Comparison of ENCODE assay signal across 13 cellular contexts in the genomic region with DNA sequence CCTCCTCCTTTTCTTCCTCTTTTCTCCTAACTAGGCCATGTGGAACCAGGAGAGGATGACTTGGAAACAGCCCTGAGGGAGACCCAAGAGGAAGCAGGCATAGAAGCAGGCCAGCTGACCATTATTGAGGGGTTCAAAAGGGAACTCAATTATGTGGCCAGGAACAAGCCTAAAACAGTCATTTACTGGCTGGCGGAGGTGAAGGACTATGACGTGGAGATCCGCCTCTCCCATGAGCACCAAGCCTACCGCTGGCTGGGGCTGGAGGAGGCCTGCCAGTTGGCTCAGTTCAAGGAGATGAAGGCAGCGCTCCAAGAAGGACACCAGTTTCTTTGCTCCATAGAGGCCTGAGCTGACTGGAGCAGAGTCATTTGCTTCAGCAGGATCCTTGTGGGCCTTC. TPM values are rescaled to one million over a fixed set of nuclear protein-coding genes. Genes with fewer than 3 reads are reported as not detected.
DNase-seq lines count a peak whose midpoint lies in the region; ATAC-seq and TF ChIP-seq lines count a peak whose summit lies in the region.
"Had no signal": no experiment of that assay in that cellular context is flagged by ENCODE, and none has a peak within 500 bp of the region (broad histone marks: within the 10 kb centered on the region; RNA-seq: fewer than 3 reads in every experiment).

No MANE protein-coding gene starts in this region.

- H3K9me3 ChIP-seq in ascending aorta (no peaks in the 10 kb centered on the region), heart left ventricle (no peaks in the 10 kb centered on the region), muscle layer of duodenum (ENCODE audit: control insufficient read depth in 1 of 2, low read length in 2 of 2) (no peaks in the 10 kb centered on the region), tibial nerve (no peaks in the 10 kb centered on the region)

- DNase-seq in ascending aorta (ENCODE audit: low spot score in 2 of 2) (peak; percentile 49 to 92), heart left ventricle (peak in 4 of 5 donors; percentile 65 to 81 (median 75)), tibial nerve (ENCODE audit: low spot score in 2 of 2) (peak; percentile 63 to 72), DMS114 treated with DMSO at 0.1 percent for 48 hours (lab: John Stamatoyannopoulos, UW; ENCODE audit: unreplicated experiment) (no peak)
- no peak for DNase-seq in stimulated activated CD4-positive, alpha-beta T cell treated with anti-CD3 and anti-CD28 coated beads, Interleukin-4, amount 100 ng/mL, for 24 hours
- DNase-seq: activated T-cell treated with anti-CD3 and anti-CD28 coated beads, Interleukin-2, amount 50 U/mL, for 4 hours; CD4-positive, alpha-beta memory T cell; KG1; NCI-H1930 had no signal

- intact Hi-C loops in ascending aorta (cut with DNase I) (no loop called here), heart left ventricle (cut with DNase I) (no loop called here)

- TF ChIP-seq POLR2A in heart left ventricle (IDR thresholded peaks at IDR 0.05), result no peak
- no peak for TF ChIP-seq POLR2A in tibial nerve (IDR thresholded peaks at IDR 0.05)

- TF ChIP-seq CTCF in ascending aorta (IDR thresholded peaks at IDR 0.05) (no peak), heart left ventricle (IDR thresholded peaks at IDR 0.05) (no peak), tibial nerve (IDR thresholded peaks at IDR 0.05) (no peak)

- no peak overlapping the region for H3K4me3 ChIP-seq in ascending aorta
- no peak overlapping the region for H3K4me3 ChIP-seq in heart left ventricle
- no peak overlapping the region for H3K4me3 ChIP-seq in muscle layer of duodenum (ENCODE audit: low read depth in 1 of 2, low read length in 2 of 2)
- H3K4me3 ChIP-seq in tibial nerve, result no peak overlapping the region

- H3K36me3 ChIP-seq in ascending aorta, result peaks cover 5 to 25% of the 10 kb centered on the region in 2 donors
- H3K36me3 ChIP-seq in heart left ventricle, result peaks cover 0 to 58% (median 42%) of the 10 kb centered on the region in 9 donors
- H3K36me3 ChIP-seq in muscle layer of duodenum (ENCODE audit: control insufficient read depth in 1 of 2, insufficient read depth in 2 of 2, low read length in 2 of 2), result peaks cover 11 to 24% of the 10 kb centered on the region in 2 donors
- H3K36me3 ChIP-seq in tibial nerve, result peaks cover 0 to 64% (median 5%) of the 10 kb centered on the region in 3 donors

- H3K27me3 ChIP-seq in ascending aorta (no peaks in the 10 kb centered on the region), heart left ventricle (no peaks in the 10 kb centered on the region), muscle layer of duodenum (ENCODE audit: low read depth, low read length) (no peaks in the 10 kb centered on the region), tibial nerve (no peaks in the 10 kb centered on the region)

- H3K27ac ChIP-seq in ascending aorta (peak overlapping the region; percentile 83 to 87), heart left ventricle (peak overlapping the region in 10 of 12 donors; percentile 4 to 84 (median 64)), muscle layer of duodenum (ENCODE audit: low read length) (peak overlapping the region; percentile 16), tibial nerve (peak overlapping the region in 3 of 4 donors; percentile 14 to 66 (median 60))
- H3K27ac ChIP-seq: epithelial cell of prostate had no signal

- 61 to 83% (median 76%) methylated on average over 5 of the region's 5 CpGs for WGBS in heart left ventricle, 4 donors
- WGBS in tibial nerve, 2 donors, result 73% methylated on average over 5 of the region's 5 CpGs

- H3K4me1 ChIP-seq in ascending aorta, result peaks cover 24 to 51% of the 10 kb centered on the region in 2 donors
- H3K4me1 ChIP-seq in heart left ventricle, result peaks cover 0 to 44% (median 19%) of the 10 kb centered on the region in 12 donors
- H3K4me1 ChIP-seq in muscle layer of duodenum (ENCODE audit: control insufficient read depth in 1 of 2, insufficient read depth in 2 of 2, low read length in 2 of 2), result peaks cover 4 to 62% of the 10 kb centered on the region in 2 donors
- peaks cover 0 to 44% (median 4%) of the 10 kb centered on the region in 4 donors for H3K4me1 ChIP-seq in tibial nerve

- TF ChIP-seq EP300 in tibial nerve (IDR thresholded peaks at IDR 0.05), result peak in 1 of 2 donors; percentile 60

- ATAC-seq in heart left ventricle, result peak; percentile 70 to 84 (median 78)
- ATAC-seq in GM21381 (IDR thresholded peaks at IDR 0.05; ENCODE audit: unreplicated experiment), result no peak
- ATAC-seq in GM18868 (IDR thresholded peaks at IDR 0.05; ENCODE audit: unreplicated experiment), result no peak
- ATAC-seq: activated T-cell treated with anti-CD3 and anti-CD28 coated beads, Interleukin-2, amount 50 U/mL, for 4 hours had no signal

RNA-seq across cellular contexts. Expression of gene NUDT2, which starts 13.7 kb away (rescaled TPM):
- total RNA-seq in ascending aorta (not detected), heart left ventricle (10 to 100 TPM; 14.1 to 21.3 (median 17.2) TPM), tibial nerve (10 to 100 TPM; 14.1 to 55.5 (median 25.4) TPM)
- 10 to 100 TPM; 19.4 to 27.6 TPM for polyA plus RNA-seq in heart left ventricle

RNA-seq across cellular contexts. Expression of gene KIF24, which starts 14.0 kb away (rescaled TPM):
- total RNA-seq in ascending aorta, result 0.21 TPM
- total RNA-seq in heart left ventricle, result 1 to 10 TPM in 2 of 9 donors, under 1 TPM in 7; 0.25 to 1.6 (median 0.67) TPM
- polyA plus RNA-seq in heart left ventricle, result under 1 TPM; 0.19 to 0.64 TPM
- total RNA-seq in tibial nerve, result 1 to 10 TPM in 3 of 4 donors, under 1 TPM in 1; 0.59 to 1.9 (median 1.5) TPM
- polyA plus RNA-seq: CD4-positive, alpha-beta memory T cell had no signal

RNA-seq across cellular contexts. Expression of gene MYORG, which starts 33.6 kb away (rescaled TPM):
- total RNA-seq in ascending aorta (11.0 TPM), heart left ventricle (10 to 100 TPM in 1 of 9 donors, 1 to 10 TPM in 8; 3.5 to 10.2 (median 6.7) TPM), tibial nerve (1 to 10 TPM; 4.8 to 9.0 (median 6.9) TPM)
- polyA plus RNA-seq in heart left ventricle, result 1 to 10 TPM; 1.3 to 5.9 TPM

Comparison
In these comparisons a context has a peak if more than half of its experiments do, and no peak if none do; other contexts are left out.
1. DNase-seq: peak in ascending aorta (2 of 2), heart left ventricle (4 of 5) and tibial nerve (2 of 2); none in stimulated activated CD4-positive, alpha-beta T cell treated with anti-CD3 and anti-CD28 coated beads, Interleukin-4, amount 100 ng/mL, for 24 hours (single experiment) and DMS114 treated with DMSO at 0.1 percent for 48 hours (single experiment).
2. H3K27ac ChIP-seq: peak in every context shown above with its lines; median percentile 85 in ascending aorta; 64 in heart left ventricle; 60 in tibial nerve; 16 in muscle layer of duodenum.
3. ATAC-seq: peak in heart left ventricle (4 of 4); none in GM21381 (single experiment) and GM18868 (single experiment).
4. RNA of gene NUDT2, which starts 13.7 kb away (total RNA-seq): 14.1 to 55.5 TPM in tibial nerve and 14.1 to 21.3 TPM in heart left ventricle; not detected in ascending aorta (single experiment); every median in the first group is over 10 times any median in the second.